In the genomic region with DNA sequence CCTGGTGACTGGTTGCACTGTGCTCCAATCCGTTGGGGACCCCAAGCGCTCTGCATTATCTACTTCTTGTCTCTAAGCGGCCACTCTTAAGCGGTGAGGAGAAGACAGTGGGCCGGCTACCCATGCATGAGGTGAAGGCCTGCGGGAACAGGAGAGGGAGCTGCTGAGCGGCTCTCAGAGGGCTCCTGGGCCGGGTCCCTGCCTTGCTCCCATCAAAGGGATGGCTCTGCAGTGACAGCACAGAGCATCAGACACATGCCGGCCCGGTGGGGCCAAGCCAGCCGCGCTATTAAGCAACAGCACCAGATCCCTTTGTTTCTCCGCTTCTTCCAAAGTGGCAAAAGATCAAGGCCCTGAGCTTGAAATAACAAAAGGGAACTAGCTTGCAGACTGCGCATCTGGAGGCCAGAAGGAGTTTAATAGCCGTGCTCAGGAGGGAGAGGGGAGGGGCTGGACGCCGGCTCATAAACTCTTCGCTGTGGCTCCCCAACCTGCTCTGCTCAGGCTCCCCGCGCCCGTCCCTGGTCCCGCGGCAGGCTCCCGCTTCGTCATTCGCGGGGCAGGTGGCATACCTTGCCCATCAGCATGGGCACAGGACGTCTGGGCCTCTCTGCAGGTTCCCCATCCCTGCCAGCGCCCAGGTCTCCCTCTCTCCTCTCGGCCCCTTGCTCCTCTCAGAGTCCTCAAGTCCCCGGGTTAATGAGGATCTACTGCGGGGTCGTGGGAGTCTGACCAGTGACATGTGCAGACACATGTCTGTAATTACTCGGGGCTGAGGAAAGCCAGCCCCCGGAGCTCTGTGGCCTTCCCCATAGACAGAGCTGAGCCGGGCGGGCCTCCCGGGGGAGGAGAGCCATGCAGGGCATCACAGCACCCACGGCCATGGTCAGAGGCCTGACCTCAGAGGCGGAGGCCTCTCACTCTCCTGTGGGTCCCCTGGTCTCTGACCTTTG, we compare ENCODE assay signal across 11 cellular contexts.
DNase-seq lines count a peak whose midpoint lies in the region; ATAC-seq and TF ChIP-seq lines count a peak whose summit lies in the region.
"Had no signal": no experiment of that assay in that cellular context is flagged by ENCODE, and none has a peak within 500 bp of the region (broad histone marks: within the 10 kb centered on the region; RNA-seq: fewer than 3 reads in every experiment).

No MANE protein-coding gene starts in this region.

- H2AFZ ChIP-seq in PC-3 (ENCODE audit: low read length) = no peak overlapping the region

- no peaks in the 10 kb centered on the region for H3K36me3 ChIP-seq in PC-3 (ENCODE audit: low read depth, low read length)

- H3K27me3 Mint-ChIP-seq in progenitor cell of endocrine pancreas = peaks cover 6% of the 10 kb centered on the region

- no peak overlapping the region for H3K9ac ChIP-seq in PC-3 (ENCODE audit: low read length)

- no TSS peak for BruUV-seq in PC-3 (replicated peaks; lab: Mats Ljungman, UMichigan)

- H3K4me2 ChIP-seq in PC-3 (ENCODE audit: low read length) = no peak overlapping the region

- no peak; the same call in 1 of the 2 replicates for ATAC-seq in PC-3
- ATAC-seq in GM18498 (IDR thresholded peaks at IDR 0.05; ENCODE audit: unreplicated experiment) = no peak
- no peak for ATAC-seq in HG02870 (IDR thresholded peaks at IDR 0.05; ENCODE audit: unreplicated experiment)
- ATAC-seq: activated naive CD4-positive, alpha-beta T cell treated with anti-CD3 and anti-CD28 coated beads, Interleukin-2, amount 50 U/mL, for 72 hours had no signal

- TF ChIP-seq CTCF in PC-3 (conservative IDR thresholded peaks at IDR 0.05; ENCODE audit: low read depth, low read length) = peak; percentile 18; the same call in 1 of the 2 replicates
- TF ChIP-seq CTCF in fibroblast of the aortic adventitia (IDR thresholded peaks at IDR 0.05; ENCODE audit: insufficient read depth, low read length) = peak; percentile 45
- no peak for TF ChIP-seq CTCF in progenitor cell of endocrine pancreas (IDR thresholded peaks at IDR 0.05; ENCODE audit: unreplicated experiment)
- TF ChIP-seq CTCF in dorsolateral prefrontal cortex (IDR thresholded peaks at IDR 0.05 in 54 of 56, conservative IDR thresholded peaks at IDR 0.05 in 2 of 56; ENCODE audit: low read depth in 1 of 56, partially characterized antibody in 56 of 56) = no peak

- DNase-seq in EH (ENCODE audit: low read depth) = peak; percentile 64
- no peak for DNase-seq in PC-3
- DNase-seq in fibroblast of the aortic adventitia (ENCODE audit: low read depth) = peak; percentile 84
- no peak for DNase-seq in progenitor cell of endocrine pancreas (ENCODE audit: low spot score, unreplicated experiment)
- DNase-seq in dorsolateral prefrontal cortex = no peak
- no peak for DNase-seq in stimulated activated CD4-positive, alpha-beta T cell treated with anti-CD3 and anti-CD28 coated beads, Interleukin-15, amount 100 ng/mL, for 24 hours
- DNase-seq: activated B cell treated with CpG ODN at 0.5 μM for 24 hours, DND-41 had no signal

- H3K27ac Mint-ChIP-seq in progenitor cell of endocrine pancreas = peak overlapping the region; percentile 60
- H3K27ac Mint-ChIP-seq: activated B cell treated with CpG ODN at 0.5 μM for 24 hours had no signal

- POLR2A ChIA-PET in PC-3 (lab: Charles Lee; ENCODE audit: unreplicated experiment) = no interaction called here

- intact Hi-C loops in PC-3 (cut with micrococcal nuclease) (no loop called here), dorsolateral prefrontal cortex (cut with DNase I) (no loop called here)

- no peaks in the 10 kb centered on the region for H3F3A ChIP-seq in PC-3 (ENCODE audit: low read length, unreplicated experiment)

- no peaks in the 10 kb centered on the region for H4K20me1 ChIP-seq in PC-3 (ENCODE audit: low read length)

- H3K4me3 ChIP-seq in PC-3 (ENCODE audit: low read length) (no peak overlapping the region), fibroblast of the aortic adventitia (ENCODE audit: low read depth, low read length) (no peak overlapping the region), dorsolateral prefrontal cortex (no peak overlapping the region)

- no peaks in the 10 kb centered on the region for H3K4me1 ChIP-seq in PC-3 (ENCODE audit: insufficient read depth, low read length)

- H3K9me3 ChIP-seq in PC-3 (ENCODE audit: low read length) = no peaks in the 10 kb centered on the region

- peaks cover 2% of the 10 kb centered on the region for H3K36me3 Mint-ChIP-seq in progenitor cell of endocrine pancreas (ENCODE audit: insufficient read depth)
- H3K36me3 Mint-ChIP-seq: activated naive CD4-positive, alpha-beta T cell treated with anti-CD3 and anti-CD28 coated beads, Interleukin-2, amount 50 U/mL, for 72 hours had no signal

- H3K27me3 ChIP-seq in PC-3 (ENCODE audit: low read length) = no peaks in the 10 kb centered on the region
- peaks cover 0 to 4% (median 0%) of the 10 kb centered on the region in 45 donors for H3K27me3 ChIP-seq in dorsolateral prefrontal cortex

- no peak overlapping the region for H3K27ac ChIP-seq in PC-3 (ENCODE audit: low read length)
- H3K27ac ChIP-seq in dorsolateral prefrontal cortex = no peak overlapping the region

- CTCF ChIA-PET in PC-3 (lab: Charles Lee) = interaction anchor here (0.6 kb wide), 1 partner anchor 126 kb away, joined by 3 read pairs; no protein-coding TSS in a partner anchor

- H3K79me2 ChIP-seq in PC-3 (ENCODE audit: low read length) = no peaks in the 10 kb centered on the region

- no peaks in the 10 kb centered on the region for H3K9me2 ChIP-seq in PC-3 (replicated peaks; ENCODE audit: low read length)

- no peak overlapping the region for H3K4me3 Mint-ChIP-seq in progenitor cell of endocrine pancreas (ENCODE audit: low read depth)
- H3K4me3 Mint-ChIP-seq: activated B cell treated with CpG ODN at 0.5 μM for 24 hours had no signal

- no peaks in the 10 kb centered on the region for H3K4me1 Mint-ChIP-seq in progenitor cell of endocrine pancreas (ENCODE audit: low read depth)
- H3K4me1 Mint-ChIP-seq: activated B cell treated with CpG ODN at 0.5 μM for 24 hours had no signal

- no peaks in the 10 kb centered on the region for H3K9me3 Mint-ChIP-seq in progenitor cell of endocrine pancreas (ENCODE audit: low read depth)
- H3K9me3 Mint-ChIP-seq: activated B cell treated with CpG ODN at 0.5 μM for 24 hours; activated naive CD4-positive, alpha-beta T cell treated with anti-CD3 and anti-CD28 coated beads, Interleukin-2, amount 50 U/mL, for 72 hours had no signal

Comparison
In these comparisons a context has a peak if more than half of its experiments do, and no peak if none do; other contexts are left out.
1. DNase-seq: peak in EH (single experiment) and fibroblast of the aortic adventitia (single experiment); none in PC-3 (single experiment), progenitor cell of endocrine pancreas (single experiment), dorsolateral prefrontal cortex (0 of 10) and stimulated activated CD4-positive, alpha-beta T cell treated with anti-CD3 and anti-CD28 coated beads, Interleukin-15, amount 100 ng/mL, for 24 hours (single experiment).
2. CTCF ChIP-seq: peak in PC-3 (single experiment) and fibroblast of the aortic adventitia (single experiment); none in progenitor cell of endocrine pancreas (single experiment) and dorsolateral prefrontal cortex (0 of 56).